In the genomic region with DNA sequence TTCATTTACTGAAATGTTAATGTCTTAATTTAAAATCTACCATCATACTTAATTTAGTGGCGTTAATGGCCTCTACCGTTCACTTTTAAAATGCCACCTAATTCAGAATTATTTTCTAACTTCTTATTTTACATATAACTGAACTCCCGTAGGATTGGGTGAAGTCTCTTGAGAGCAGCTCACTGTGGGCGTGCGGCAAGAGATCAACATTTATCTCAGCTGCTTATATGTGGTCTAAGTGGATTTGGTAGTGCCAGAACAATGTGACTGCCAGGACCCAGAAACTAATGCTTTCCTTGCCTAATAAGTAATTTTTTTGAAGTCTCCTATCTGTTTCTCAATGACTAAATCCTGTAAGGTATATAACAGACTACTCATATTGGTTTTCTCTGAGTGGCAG, we compare ENCODE assay signal across 1 cellular context.
TF ChIP-seq lines count a peak whose summit lies in the region.

No MANE protein-coding gene starts in this region.

TF ChIP-seq in HepG2, 621 proteins besides CTCF, POLR2A, EP300 and RAD21 (continued from another document):
- TF ChIP-seq, protein P1, sequence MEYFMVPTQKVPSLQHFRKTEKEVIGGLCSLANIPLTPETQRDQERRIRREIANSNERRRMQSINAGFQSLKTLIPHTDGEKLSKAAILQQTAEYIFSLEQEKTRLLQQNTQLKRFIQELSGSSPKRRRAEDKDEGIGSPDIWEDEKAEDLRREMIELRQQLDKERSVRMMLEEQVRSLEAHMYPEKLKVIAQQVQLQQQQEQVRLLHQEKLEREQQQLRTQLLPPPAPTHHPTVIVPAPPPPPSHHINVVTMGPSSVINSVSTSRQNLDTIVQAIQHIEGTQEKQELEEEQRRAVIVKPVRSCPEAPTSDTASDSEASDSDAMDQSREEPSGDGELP (IDR thresholded peaks at IDR 0.05; ENCODE audit: borderline replicate concordance, low read depth) = no peak
- TF ChIP-seq ZNF382 (CRISPR knock-in tag; IDR thresholded peaks at IDR 0.05; ENCODE audit: borderline replicate concordance) (no peak), FOXK2 (IDR thresholded peaks at IDR 0.05) (no peak), ZFP62 (CRISPR knock-in tag; IDR thresholded peaks at IDR 0.05) (no peak), ZNF337 (CRISPR knock-in tag; IDR thresholded peaks at IDR 0.05; ENCODE audit: borderline replicate concordance, low read depth) (no peak), RFX3 (CRISPR knock-in tag; IDR thresholded peaks at IDR 0.05) (no peak), ZNF747 (CRISPR knock-in tag; IDR thresholded peaks at IDR 0.05; ENCODE audit: borderline replicate concordance) (no peak), HMG20A (CRISPR knock-in tag; IDR thresholded peaks at IDR 0.05; ENCODE audit: borderline replicate concordance) (no peak), SALL2 (CRISPR knock-in tag; IDR thresholded peaks at IDR 0.05) (no peak), KAT8 (CRISPR knock-in tag; IDR thresholded peaks at IDR 0.05) (no peak)
